In genomic region chr1:66460776-66461175, GRCh38 we compare ENCODE assay signal across 17 cellular contexts.
DNase-seq lines count a peak whose midpoint lies in the region; ATAC-seq and TF ChIP-seq lines count a peak whose summit lies in the region.
"Had no signal": no experiment of that assay in that cellular context is flagged by ENCODE, and none has a peak within 500 bp of the region (broad histone marks: within the 10 kb centered on the region; RNA-seq: fewer than 3 reads in every experiment).

No MANE protein-coding gene starts in this region.

- TF ChIP-seq POLR2A in breast epithelium (IDR thresholded peaks at IDR 0.05) = no peak

- H3K4me3 ChIP-seq in mammary epithelial cell (replicated peaks in 1 of 3; ENCODE audit: insufficient read depth in 1 of 3, low read depth in 2 of 3, low read length in 3 of 3) (no peak overlapping the region), breast epithelium (no peak overlapping the region), astrocyte of the cerebellum (ENCODE audit: low read depth, low read length) (no peak overlapping the region)
- H3K4me3 ChIP-seq: A549 had no signal

- H3K36me3 ChIP-seq in mammary epithelial cell (ENCODE audit: insufficient read depth, low read length) (no peaks in the 10 kb centered on the region), breast epithelium (no peaks in the 10 kb centered on the region)

- 15% methylated on average over 3 of the region's 3 CpGs for WGBS in mammary epithelial cell (ENCODE audit: low coverage, missing lambda C conversion rate)

- H3K27me3 ChIP-seq in mammary epithelial cell (ENCODE audit: insufficient read depth, low read length) (no peaks in the 10 kb centered on the region), breast epithelium (no peaks in the 10 kb centered on the region)

- H3K4me1 ChIP-seq in mammary epithelial cell (ENCODE audit: insufficient read depth, low read length) (peaks cover 12% of the 10 kb centered on the region), breast epithelium (no peaks in the 10 kb centered on the region)
- H3K4me1 ChIP-seq: A549, Caco-2 had no signal

- H3K9ac ChIP-seq in mammary epithelial cell (ENCODE audit: insufficient read depth, low read length) = no peak overlapping the region

- H3K4me2 ChIP-seq in mammary epithelial cell (ENCODE audit: insufficient read depth, low read depth, low read length) = no peak overlapping the region
- H3K4me2 ChIP-seq: A549 had no signal

- CTCF ChIA-PET in mammary epithelial cell (lab: Charles Lee; ENCODE audit: low non-redundant PET) = no interaction called here

- dilution Hi-C loops in mammary epithelial cell (cut with HindIII; ENCODE audit: low sequenced_read_pairs) = no loop called here

- intact Hi-C loops in mammary epithelial cell (cut with micrococcal nuclease) = loop anchor here (10.0 kb wide), 1 partner anchor 104 kb away; no protein-coding TSS in a partner anchor
- intact Hi-C loops in breast epithelium (cut with DNase I; ENCODE audit: low total_unique reads) = no loop called here

- DNase-seq in mammary epithelial cell = peak; percentile 22
- DNase-seq in breast epithelium (ENCODE audit: low spot score in 2 of 2) = no peak
- DNase-seq in astrocyte of the cerebellum (ENCODE audit: low read depth) = peak; percentile 16
- no peak for DNase-seq in epithelial cell of prostate (ENCODE audit: low read depth, low spot score)
- DNase-seq in SK-N-DZ (ENCODE audit: low spot score) = no peak
- DNase-seq: AML-193; Caco-2; CD4-positive, alpha-beta T cell; GDM1; GOT3; H7 had no signal

- BruUV-seq in mammary epithelial cell (replicated peaks; lab: Mats Ljungman, UMichigan) = no TSS peak

- H2AFZ ChIP-seq in mammary epithelial cell (ENCODE audit: low read depth, low read length) = no peak overlapping the region

- in situ Hi-C loops in mammary epithelial cell (cut with MboI; ENCODE audit: low sequenced_read_pairs in 2 of 2) (loop anchor here (25.0 kb wide), 1 partner anchor 498 kb away; no protein-coding TSS in a partner anchor), astrocyte of the cerebellum (cut with HindIII; ENCODE audit: low sequenced_read_pairs) (no loop called here)

- TF ChIP-seq CTCF in mammary epithelial cell (conservative IDR thresholded peaks at IDR 0.05 in 1 of 2, IDR thresholded peaks at IDR 0.05 in 1 of 2; ENCODE audit: extremely low read depth in 1 of 2, insufficient read depth in 1 of 2, low read depth in 1 of 2, low read length in 2 of 2) (no peak), breast epithelium (IDR thresholded peaks at IDR 0.05) (no peak), astrocyte of the cerebellum (IDR thresholded peaks at IDR 0.05; ENCODE audit: low read depth, low read length, missing control alignments) (no peak)

- H3K27ac ChIP-seq in mammary epithelial cell (ENCODE audit: insufficient read depth, low read depth, low read length) (no peak overlapping the region), breast epithelium (no peak overlapping the region), epithelial cell of prostate (peak overlapping the region; percentile 26)
- H3K27ac ChIP-seq: 22Rv1, A549, C4-2B had no signal

- H3K9me3 ChIP-seq in mammary epithelial cell (replicated peaks; ENCODE audit: insufficient read depth, low read length) (peaks cover 6% of the 10 kb centered on the region), breast epithelium (peaks cover 0 to 8% of the 10 kb centered on the region in 2 donors)
- H3K9me3 ChIP-seq: A549, Caco-2 had no signal

- ATAC-seq in HG02759 (IDR thresholded peaks at IDR 0.05; ENCODE audit: unreplicated experiment) (no peak), GM21360 (IDR thresholded peaks at IDR 0.05; ENCODE audit: unreplicated experiment) (no peak)
- ATAC-seq: A549, HCT116 had no signal

- no peaks in the 10 kb centered on the region for H4K20me1 ChIP-seq in mammary epithelial cell (ENCODE audit: insufficient read depth, low read length)

- H3K79me2 ChIP-seq in mammary epithelial cell (ENCODE audit: insufficient read depth, low read length) = no peaks in the 10 kb centered on the region

Comparison
In these comparisons a context has a peak if more than half of its experiments do, and no peak if none do; other contexts are left out.
1. DNase-seq: peak in mammary epithelial cell (single experiment) and astrocyte of the cerebellum (single experiment); none in breast epithelium (0 of 2), epithelial cell of prostate (single experiment) and SK-N-DZ (single experiment).